Comparison of ENCODE assay signal across 20 cellular contexts in the genomic region with DNA sequence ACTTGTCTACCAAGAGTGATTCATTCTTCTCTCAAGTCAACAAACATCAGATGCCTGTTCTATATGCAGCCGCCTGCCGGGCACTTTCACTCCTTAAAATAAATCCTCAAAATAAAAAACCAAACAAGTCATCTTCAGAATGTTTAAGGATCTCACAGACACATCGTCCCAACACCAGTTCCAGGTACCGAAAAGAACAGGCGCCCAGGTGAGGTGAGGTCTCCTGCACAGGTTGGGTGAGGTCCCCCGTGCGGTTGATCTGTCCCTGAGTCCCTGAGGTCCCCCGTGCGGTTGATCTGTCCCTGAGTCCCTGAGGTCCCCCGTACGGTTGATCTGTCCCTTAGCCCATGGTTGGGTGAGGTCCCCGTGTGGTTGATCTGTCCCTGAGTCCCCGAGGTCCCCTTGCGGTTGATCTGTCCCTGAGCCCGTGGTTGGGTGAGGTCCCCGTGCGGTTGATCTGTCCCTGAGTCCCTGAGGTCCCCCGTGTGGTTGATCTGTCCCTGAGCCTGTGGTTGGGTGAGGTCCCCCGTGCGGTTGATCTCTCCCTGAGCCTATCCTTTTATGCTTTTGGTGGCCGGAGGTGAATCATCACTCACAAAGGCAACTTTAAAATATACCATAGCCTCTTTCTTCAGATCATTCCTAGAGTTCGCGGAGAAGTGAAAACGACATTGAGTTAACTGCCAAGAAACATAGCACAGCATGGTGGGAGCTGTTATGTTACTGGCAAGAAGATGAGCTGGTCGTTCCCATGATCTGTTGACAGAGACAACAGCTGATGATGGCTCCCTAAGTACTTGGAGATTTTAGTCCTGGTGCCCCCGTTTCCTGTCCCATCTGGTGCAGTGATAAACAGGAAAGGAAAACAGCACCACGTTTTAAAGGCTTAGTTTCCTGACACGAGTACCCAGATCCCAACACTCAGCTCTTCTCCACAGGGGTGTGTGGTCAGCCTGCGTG. TPM values are rescaled to one million over a fixed set of nuclear protein-coding genes. Genes with fewer than 3 reads are reported as not detected.
A peak's percentile ranks its signal among the peaks of the same experiment; 100 is the strongest.
DNase-seq lines count a peak whose midpoint lies in the region; ATAC-seq lines count a peak whose summit lies in the region.
"Had no signal": no experiment of that assay in that cellular context is flagged by ENCODE, and none has a peak within 500 bp of the region (broad histone marks: within the 10 kb centered on the region; RNA-seq: fewer than 3 reads in every experiment).

No MANE protein-coding gene starts in this region.

- H4K20me1 ChIP-seq in BLaER1, result peaks cover 91% of the 10 kb centered on the region
- peaks cover 75 to 93% (median 89%) of the 10 kb centered on the region in 11 experiments; a peak in 21 of 22 replicates for H4K20me1 ChIP-seq in BLaER1 treated with 17β-estradiol and CSF1 and Interleukin-3, amounts not matched to agents 10 nM and 100 nM

- H3K9me3 ChIP-seq in BLaER1 (no peaks in the 10 kb centered on the region; the same call in 1 of the 2 replicates), T-helper 17 cell (ENCODE audit: control insufficient read depth, low read length, poor library complexity, severe bottlenecking) (peaks cover 7% of the 10 kb centered on the region)
- no peaks in the 10 kb centered on the region for H3K9me3 ChIP-seq in BLaER1 treated with 17β-estradiol and CSF1 and Interleukin-3, amounts not matched to agents 10 nM and 100 nM (replicated peaks in 1 of 11)
- H3K9me3 ChIP-seq: adrenal gland had no signal

- H3K4me1 ChIP-seq in BLaER1, result peaks cover 23% of the 10 kb centered on the region
- peaks cover 17 to 27% (median 25%) of the 10 kb centered on the region in 10 experiments for H3K4me1 ChIP-seq in BLaER1 treated with 17β-estradiol and CSF1 and Interleukin-3, amounts not matched to agents 10 nM and 100 nM
- H3K4me1 ChIP-seq: adrenal gland had no signal

- H3K27ac ChIP-seq in BLaER1, result no peak overlapping the region
- 0 out of 22 replicates have a peak overlapping the region, but pooled peaks of 1 of the 11 experiments have one; percentile 17 for H3K27ac ChIP-seq in BLaER1 treated with 17β-estradiol and CSF1 and Interleukin-3, amounts not matched to agents 10 nM and 100 nM
- H3K27ac ChIP-seq: adrenal gland had no signal

- H3K27me3 ChIP-seq in BLaER1, result peaks cover 36% of the 10 kb centered on the region
- H3K27me3 ChIP-seq in BLaER1 treated with 17β-estradiol and CSF1 and Interleukin-3, amounts not matched to agents 10 nM and 100 nM, result peaks cover 0 to 64% (median 50%) of the 10 kb centered on the region in 11 experiments; a peak in 19 of 22 replicates
- H3K27me3 ChIP-seq: adrenal gland had no signal

- no peak for ATAC-seq in T-helper 17 cell
- ATAC-seq: T-cell had no signal

- no peaks in the 10 kb centered on the region for H3K4me1 Mint-ChIP-seq in T-helper 17 cell

- peaks cover 15% of the 10 kb centered on the region for H3K36me3 Mint-ChIP-seq in T-helper 17 cell (ENCODE audit: low read depth)

- no peaks in the 10 kb centered on the region for H3K27me3 Mint-ChIP-seq in T-helper 17 cell
- H3K27me3 Mint-ChIP-seq: activated CD4-positive, alpha-beta memory T cell treated with anti-CD3 and anti-CD28 coated beads for 36 hours; B cell; T-cell had no signal

- H3K4me3 Mint-ChIP-seq in T-helper 17 cell, result no peak overlapping the region
- H3K4me3 Mint-ChIP-seq: activated CD4-positive, alpha-beta memory T cell treated with anti-CD3 and anti-CD28 coated beads for 36 hours; B cell; T-cell had no signal

- no peak overlapping the region for H3K4me3 ChIP-seq in BLaER1
- H3K4me3 ChIP-seq in BLaER1 treated with 17β-estradiol and CSF1 and Interleukin-3, amounts not matched to agents 10 nM and 100 nM, result peak overlapping the region in 1 of 10 experiments; percentile 20; a peak in 1 of 20 replicates
- H3K4me3 ChIP-seq: adrenal gland had no signal

- H3K9ac ChIP-seq in BLaER1, result no peak overlapping the region
- 0 out of 22 replicates have a peak overlapping the region, but pooled peaks of 1 of the 11 experiments have one; percentile 3 for H3K9ac ChIP-seq in BLaER1 treated with 17β-estradiol and CSF1 and Interleukin-3, amounts not matched to agents 10 nM and 100 nM

- peaks cover 66% of the 10 kb centered on the region for H3K36me3 ChIP-seq in BLaER1
- peaks cover 51 to 76% (median 66%) of the 10 kb centered on the region in 11 experiments for H3K36me3 ChIP-seq in BLaER1 treated with 17β-estradiol and CSF1 and Interleukin-3, amounts not matched to agents 10 nM and 100 nM

- peak overlapping the region; percentile 75 for H3K4me2 ChIP-seq in BLaER1
- peak overlapping the region; percentile 65 to 93 (median 80) for H3K4me2 ChIP-seq in BLaER1 treated with 17β-estradiol and CSF1 and Interleukin-3, amounts not matched to agents 10 nM and 100 nM

- DNase-seq in T-helper 17 cell, result no peak
- DNase-seq in mesenteric fat pad (ENCODE audit: low spot score), result peak; percentile 74
- DNase-seq in 8988T, result no peak
- DNase-seq in NCI-H2081 treated with DMSO at 0.1 percent for 48 hours (lab: John Stamatoyannopoulos, UW), result no peak
- no peak for DNase-seq in COR-L47 (lab: John Stamatoyannopoulos, UW)
- DNase-seq: activated CD4-positive, alpha-beta memory T cell treated with anti-CD3 and anti-CD28 coated beads for 36 hours; adrenal gland; H7; Kasumi-1; left colon; NCI-H1417 treated with DMSO at 0.1 percent for 48 hours; NCI-H524 treated with DMSO at 0.1 percent for 48 hours; SHP77 treated with DMSO at 0.1 percent for 48 hours; stimulated activated naive CD4-positive, alpha-beta T cell treated with Interleukin-2 at 50 U/mL for 16 hours; T-cell; trophoblast cell had no signal

- peak overlapping the region; percentile 44 for H3K27ac Mint-ChIP-seq in T-helper 17 cell
- H3K27ac Mint-ChIP-seq: activated CD4-positive, alpha-beta memory T cell treated with anti-CD3 and anti-CD28 coated beads for 36 hours; B cell; T-cell had no signal

RNA-seq across cellular contexts. Expression of gene KCNG2, which starts 56.7 kb away (rescaled TPM):
- not detected for total RNA-seq in T-helper 17 cell
- total RNA-seq in mesenteric fat pad, result 0.51 TPM
- total RNA-seq: activated CD4-positive, alpha-beta memory T cell treated with anti-CD3 and anti-CD28 coated beads for 36 hours; B cell; HT1080; left colon; T-cell had no signal
